ENCODE assay signal across 8 cellular contexts in the genomic region with DNA sequence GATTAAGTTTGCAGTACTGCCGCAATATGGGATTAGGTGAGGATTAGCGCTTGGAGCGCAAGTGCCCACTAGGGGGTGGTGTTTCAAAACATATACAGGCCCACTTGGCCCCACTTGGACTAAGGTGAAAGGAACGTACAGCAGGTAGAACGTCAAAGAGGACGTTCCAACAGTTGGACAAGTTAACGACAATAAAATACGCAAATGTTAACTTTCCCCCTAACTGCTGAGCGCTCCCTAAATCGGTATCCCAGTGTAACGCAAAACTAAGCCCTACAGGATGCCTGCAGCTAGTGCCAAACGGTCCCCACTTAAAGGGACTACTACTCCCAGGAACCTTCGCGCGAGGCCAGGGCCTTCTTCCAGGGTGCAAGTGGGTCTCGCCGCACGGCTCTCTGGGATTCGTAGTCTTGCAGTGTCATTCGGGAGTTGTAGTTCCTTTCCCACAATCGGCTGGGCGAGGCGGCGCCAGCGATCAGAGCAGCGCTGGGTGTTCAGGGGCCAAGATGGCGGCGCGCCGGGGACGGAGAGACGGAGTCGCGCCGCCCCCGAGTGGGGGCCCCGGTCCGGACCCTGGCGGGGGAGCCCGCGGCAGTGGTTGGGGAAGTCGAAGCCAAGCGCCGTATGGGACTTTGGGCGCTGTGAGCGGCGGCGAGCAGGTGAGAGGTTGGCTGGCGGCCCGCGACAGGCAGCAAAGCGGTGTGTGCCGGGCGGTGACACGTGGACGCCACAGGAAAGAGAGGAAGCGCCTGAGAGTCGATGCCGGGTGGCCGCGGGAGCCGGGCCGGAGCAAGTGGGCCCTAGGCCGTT. TPM values are rescaled to one million over a fixed set of nuclear protein-coding genes. Genes with fewer than 3 reads are reported as not detected.
DNase-seq lines count a peak whose midpoint lies in the region; TF ChIP-seq lines count a peak whose summit lies in the region.

A gene with protein sequence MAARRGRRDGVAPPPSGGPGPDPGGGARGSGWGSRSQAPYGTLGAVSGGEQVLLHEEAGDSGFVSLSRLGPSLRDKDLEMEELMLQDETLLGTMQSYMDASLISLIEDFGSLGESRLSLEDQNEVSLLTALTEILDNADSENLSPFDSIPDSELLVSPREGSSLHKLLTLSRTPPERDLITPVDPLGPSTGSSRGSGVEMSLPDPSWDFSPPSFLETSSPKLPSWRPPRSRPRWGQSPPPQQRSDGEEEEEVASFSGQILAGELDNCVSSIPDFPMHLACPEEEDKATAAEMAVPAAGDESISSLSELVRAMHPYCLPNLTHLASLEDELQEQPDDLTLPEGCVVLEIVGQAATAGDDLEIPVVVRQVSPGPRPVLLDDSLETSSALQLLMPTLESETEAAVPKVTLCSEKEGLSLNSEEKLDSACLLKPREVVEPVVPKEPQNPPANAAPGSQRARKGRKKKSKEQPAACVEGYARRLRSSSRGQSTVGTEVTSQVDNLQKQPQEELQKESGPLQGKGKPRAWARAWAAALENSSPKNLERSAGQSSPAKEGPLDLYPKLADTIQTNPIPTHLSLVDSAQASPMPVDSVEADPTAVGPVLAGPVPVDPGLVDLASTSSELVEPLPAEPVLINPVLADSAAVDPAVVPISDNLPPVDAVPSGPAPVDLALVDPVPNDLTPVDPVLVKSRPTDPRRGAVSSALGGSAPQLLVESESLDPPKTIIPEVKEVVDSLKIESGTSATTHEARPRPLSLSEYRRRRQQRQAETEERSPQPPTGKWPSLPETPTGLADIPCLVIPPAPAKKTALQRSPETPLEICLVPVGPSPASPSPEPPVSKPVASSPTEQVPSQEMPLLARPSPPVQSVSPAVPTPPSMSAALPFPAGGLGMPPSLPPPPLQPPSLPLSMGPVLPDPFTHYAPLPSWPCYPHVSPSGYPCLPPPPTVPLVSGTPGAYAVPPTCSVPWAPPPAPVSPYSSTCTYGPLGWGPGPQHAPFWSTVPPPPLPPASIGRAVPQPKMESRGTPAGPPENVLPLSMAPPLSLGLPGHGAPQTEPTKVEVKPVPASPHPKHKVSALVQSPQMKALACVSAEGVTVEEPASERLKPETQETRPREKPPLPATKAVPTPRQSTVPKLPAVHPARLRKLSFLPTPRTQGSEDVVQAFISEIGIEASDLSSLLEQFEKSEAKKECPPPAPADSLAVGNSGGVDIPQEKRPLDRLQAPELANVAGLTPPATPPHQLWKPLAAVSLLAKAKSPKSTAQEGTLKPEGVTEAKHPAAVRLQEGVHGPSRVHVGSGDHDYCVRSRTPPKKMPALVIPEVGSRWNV (N-terminal part only) (plus strand): TSS at position 478 of the 810 bp plus-strand sequence. CDS start 29 bp downstream, at position 507.

- H3K4me3 ChIP-seq in Caco-2 (ENCODE audit: low read depth, low read length) = peak within 1 kb of the TSS; percentile 92

- CTCF ChIA-PET in Caco-2 (lab: Charles Lee) = interaction anchor here (0.6 to 1.0 kb wide), 2 partner anchors 18 to 113 kb away, joined by 3 read pairs; a partner anchor contains a TSS

- TF ChIP-seq CTCF in Caco-2 (IDR thresholded peaks at IDR 0.05; ENCODE audit: insufficient read depth in 1 of 2, low read depth in 1 of 2, low read length in 1 of 2, severe bottlenecking in 1 of 2, unreplicated experiment in 1 of 2) (peak; percentile 82 to 94), GM20000 (IDR thresholded peaks at IDR 0.05; ENCODE audit: extremely low read depth, missing control alignments) (peak; percentile 86)

- POLR2A ChIA-PET in Caco-2 (lab: Charles Lee) = interaction anchor here (0.5 to 0.7 kb wide), 2 partner anchors 18 to 19 kb away, joined by 3 to 7 read pairs; a partner anchor contains a TSS

- TSS peak; percentile 47 for BruUV-seq in Caco-2 (replicated peaks; lab: Mats Ljungman, UMichigan)

- no peaks in the 10 kb centered on the region for H3K9me3 Mint-ChIP-seq in Caco-2 (ENCODE audit: unreplicated experiment)

- DNase-seq in Caco-2 = peak; percentile 97 to 99
- DNase-seq in GM20000 (ENCODE audit: low spot score) = peak; percentile 97
- DNase-seq in HT-29 (ENCODE audit: low spot score) = peak; percentile 99
- DNase-seq in NK-92 treated with Interleukin-12 subunit alpha and Interleukin-12 subunit beta, amount 100 ng/mL, for 24 hours (lab: John Stamatoyannopoulos, UW) = peak; percentile 95
- DNase-seq in activated CD8-positive, alpha-beta memory T cell treated with anti-CD3 and anti-CD28 coated beads for 24 hours = peak; percentile 97
- DNase-seq in effector CD8-positive, alpha-beta T cell (lab: John Stamatoyannopoulos, UW) = peak; percentile 94
- peak; percentile 100 for DNase-seq in lung microvascular endothelial cell (ENCODE audit: low read depth in 2 of 2)
- peak; percentile 93 to 98 (median 93) for DNase-seq in stimulated activated CD4-positive, alpha-beta T cell treated with anti-CD3 and anti-CD28 coated beads, TNF-alpha, amount 100 ng/mL, for 48 hours (ENCODE audit: low read depth in 3 of 3)

- intact Hi-C loops in Caco-2 (cut with micrococcal nuclease; ENCODE audit: unreplicated experiment) = loop anchor here (1.0 to 5.0 kb wide), 6 partner anchors 12 to 94 kb away; a partner anchor contains a TSS

- H3K36me3 Mint-ChIP-seq in Caco-2 (ENCODE audit: insufficient read depth, unreplicated experiment) = peaks cover 43% of the 10 kb centered on the region

- H3K4me1 Mint-ChIP-seq in Caco-2 (ENCODE audit: low read depth, unreplicated experiment) = peaks cover 7% of the 10 kb centered on the region

- H3K9me3 ChIP-seq in Caco-2 = no peaks in the 10 kb centered on the region

- peak within 1 kb of the TSS; percentile 99 for H3K27ac Mint-ChIP-seq in Caco-2 (ENCODE audit: unreplicated experiment)

- H3K36me3 ChIP-seq in Caco-2 (ENCODE audit: control insufficient read depth, insufficient read depth, low read length) = peaks cover 2% of the 10 kb centered on the region

- H3K27me3 ChIP-seq in Caco-2 (replicated peaks; ENCODE audit: control insufficient read depth, insufficient read depth, low read length) = no peaks in the 10 kb centered on the region

- no peaks in the 10 kb centered on the region for H3K27me3 Mint-ChIP-seq in Caco-2 (ENCODE audit: insufficient read depth, unreplicated experiment)

- H3K4me1 ChIP-seq in Caco-2 = peaks cover 16% of the 10 kb centered on the region

- H3K4me3 Mint-ChIP-seq in Caco-2 (ENCODE audit: unreplicated experiment) = peak within 1 kb of the TSS; percentile 94

RNA-seq across cellular contexts. Expression of the gene that starts here (rescaled TPM):
- total RNA-seq in Caco-2 (2022) = 66.6 and 68.5 TPM in 2 replicates
- 41.8 and 51.2 TPM in 2 replicates for total RNA-seq in HT-29 (2014; rRNA removed; shearing (Covaris generic))
- 5.7 and 8.9 TPM in 2 replicates for total RNA-seq in lung microvascular endothelial cell

Comparison
In these comparisons a context has a peak if more than half of its experiments do, and no peak if none do; other contexts are left out.
1. Peak in every context shown above with its lines: DNase-seq and H3K4me3 ChIP-seq.